1 cellular context compared by ENCODE assay signal in genomic region chr16:23048164-23048563, GRCh38.
TF ChIP-seq lines count a peak whose summit lies in the region.

No MANE protein-coding gene starts in this region.

TF ChIP-seq in A549, 52 proteins besides CTCF, POLR2A, EP300 and RAD21 (continued from another document):
- TF ChIP-seq, protein P1, sequence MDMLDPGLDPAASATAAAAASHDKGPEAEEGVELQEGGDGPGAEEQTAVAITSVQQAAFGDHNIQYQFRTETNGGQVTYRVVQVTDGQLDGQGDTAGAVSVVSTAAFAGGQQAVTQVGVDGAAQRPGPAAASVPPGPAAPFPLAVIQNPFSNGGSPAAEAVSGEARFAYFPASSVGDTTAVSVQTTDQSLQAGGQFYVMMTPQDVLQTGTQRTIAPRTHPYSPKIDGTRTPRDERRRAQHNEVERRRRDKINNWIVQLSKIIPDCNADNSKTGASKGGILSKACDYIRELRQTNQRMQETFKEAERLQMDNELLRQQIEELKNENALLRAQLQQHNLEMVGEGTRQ (IDR thresholded peaks at IDR 0.05) = no peak
- no peak for TF ChIP-seq E2F6 (IDR thresholded peaks at IDR 0.05; ENCODE audit: borderline replicate concordance, low read depth)
